ENCODE assay signal across 1 cellular context in the genomic region with DNA sequence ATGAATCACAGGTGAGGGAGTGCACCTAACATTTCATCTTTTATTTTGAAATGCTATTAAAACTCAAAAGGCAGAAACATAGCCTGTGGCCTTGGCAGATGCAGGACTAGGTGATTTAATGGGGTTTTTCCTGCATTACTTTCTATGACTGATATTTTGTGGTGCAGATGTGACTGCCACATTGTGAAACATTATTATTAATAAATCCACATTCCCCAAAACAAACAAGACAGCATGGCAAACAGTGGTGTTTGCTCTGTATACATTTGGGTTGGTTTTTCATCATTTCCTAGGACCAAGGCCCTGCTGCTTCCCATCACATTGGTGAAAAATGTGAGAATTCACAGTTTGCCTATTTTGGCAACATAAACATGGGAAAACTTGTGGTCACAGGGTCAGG.
TF ChIP-seq lines count a peak whose summit lies in the region.

No MANE protein-coding gene starts in this region.

TF ChIP-seq in H1, 55 proteins besides CTCF, POLR2A, EP300 and RAD21:
- TF ChIP-seq BRCA1 (IDR thresholded peaks at IDR 0.05; ENCODE audit: low read depth, low read length) (no peak), KDM5A (IDR thresholded peaks at IDR 0.05; ENCODE audit: low read length) (no peak), YY1 (IDR thresholded peaks at IDR 0.05; ENCODE audit: low read depth, low read length) (no peak), CHD7 (IDR thresholded peaks at IDR 0.05; ENCODE audit: insufficient replicate concordance, low read length) (no peak), JUN (IDR thresholded peaks at IDR 0.05; ENCODE audit: low read depth, low read length) (no peak)
- TF ChIP-seq, protein P1, sequence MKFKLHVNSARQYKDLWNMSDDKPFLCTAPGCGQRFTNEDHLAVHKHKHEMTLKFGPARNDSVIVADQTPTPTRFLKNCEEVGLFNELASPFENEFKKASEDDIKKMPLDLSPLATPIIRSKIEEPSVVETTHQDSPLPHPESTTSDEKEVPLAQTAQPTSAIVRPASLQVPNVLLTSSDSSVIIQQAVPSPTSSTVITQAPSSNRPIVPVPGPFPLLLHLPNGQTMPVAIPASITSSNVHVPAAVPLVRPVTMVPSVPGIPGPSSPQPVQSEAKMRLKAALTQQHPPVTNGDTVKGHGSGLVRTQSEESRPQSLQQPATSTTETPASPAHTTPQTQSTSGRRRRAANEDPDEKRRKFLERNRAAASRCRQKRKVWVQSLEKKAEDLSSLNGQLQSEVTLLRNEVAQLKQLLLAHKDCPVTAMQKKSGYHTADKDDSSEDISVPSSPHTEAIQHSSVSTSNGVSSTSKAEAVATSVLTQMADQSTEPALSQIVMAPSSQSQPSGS (IDR thresholded peaks at IDR 0.05; ENCODE audit: low read length), result no peak
TF ChIP-seq in H1: peak in this region for 0.
